In genomic region chr9:75775966-75776691, GRCh38 we compare ENCODE assay signal across 16 cellular contexts.
DNase-seq lines count a peak whose midpoint lies in the region; ATAC-seq and TF ChIP-seq lines count a peak whose summit lies in the region.
"Had no signal": no experiment of that assay in that cellular context is flagged by ENCODE, and none has a peak within 500 bp of the region (broad histone marks: within the 10 kb centered on the region; RNA-seq: fewer than 3 reads in every experiment).

No MANE protein-coding gene starts in this region.

- no peaks in the 10 kb centered on the region for H3K9me3 ChIP-seq in endodermal cell (ENCODE audit: control insufficient read depth, low read length)
- H3K9me3 ChIP-seq: A549, BE2C, HAP-1 had no signal

- H3K36me3 ChIP-seq in endodermal cell (ENCODE audit: control insufficient read depth, insufficient read depth, low read length) = no peaks in the 10 kb centered on the region
- H3K36me3 ChIP-seq: BE2C, HAP-1 had no signal

- intact Hi-C loops in Right ventricle myocardium inferior (cut with DNase I) (no loop called here), Right ventricle myocardium superior (cut with DNase I) (no loop called here)

- H3K36me3 Mint-ChIP-seq in endodermal cell (ENCODE audit: low read depth) = no peaks in the 10 kb centered on the region
- H3K36me3 Mint-ChIP-seq in stimulated activated memory B cell treated with anti-CD40 and anti-IgM and Interleukin-4, amounts not matched to agents 10 μg/mL and 1 μg/mL and 100 μg/mL, for 72 hours = no peaks in the 10 kb centered on the region
- H3K36me3 Mint-ChIP-seq: CD4-positive, alpha-beta memory T cell had no signal

- peaks cover 5% of the 10 kb centered on the region for H3K9me3 Mint-ChIP-seq in endodermal cell
- peaks cover 6% of the 10 kb centered on the region for H3K9me3 Mint-ChIP-seq in stimulated activated memory B cell treated with anti-CD40 and anti-IgM and Interleukin-4, amounts not matched to agents 10 μg/mL and 1 μg/mL and 100 μg/mL, for 72 hours

- no peak overlapping the region for H3K27ac ChIP-seq in endodermal cell (ENCODE audit: low read depth, low read length)
- H3K27ac ChIP-seq: A549, C4-2B had no signal

- H3K4me3 Mint-ChIP-seq in endodermal cell = no peak overlapping the region
- no peak overlapping the region for H3K4me3 Mint-ChIP-seq in stimulated activated memory B cell treated with anti-CD40 and anti-IgM and Interleukin-4, amounts not matched to agents 10 μg/mL and 1 μg/mL and 100 μg/mL, for 72 hours
- H3K4me3 Mint-ChIP-seq: CD4-positive, alpha-beta memory T cell had no signal

- TF ChIP-seq CTCF in endodermal cell (conservative IDR thresholded peaks at IDR 0.05) = no peak

- peaks cover 8% of the 10 kb centered on the region for H3K4me1 Mint-ChIP-seq in endodermal cell
- no peaks in the 10 kb centered on the region for H3K4me1 Mint-ChIP-seq in stimulated activated memory B cell treated with anti-CD40 and anti-IgM and Interleukin-4, amounts not matched to agents 10 μg/mL and 1 μg/mL and 100 μg/mL, for 72 hours
- H3K4me1 Mint-ChIP-seq: CD4-positive, alpha-beta memory T cell had no signal

- H3K27me3 Mint-ChIP-seq in endodermal cell (ENCODE audit: insufficient read depth) = no peaks in the 10 kb centered on the region
- no peaks in the 10 kb centered on the region for H3K27me3 Mint-ChIP-seq in stimulated activated memory B cell treated with anti-CD40 and anti-IgM and Interleukin-4, amounts not matched to agents 10 μg/mL and 1 μg/mL and 100 μg/mL, for 72 hours

- no peaks in the 10 kb centered on the region for H3K4me1 ChIP-seq in endodermal cell (ENCODE audit: control insufficient read depth, insufficient read depth, low read length)
- H3K4me1 ChIP-seq: A549, BE2C, HAP-1 had no signal

- no peak overlapping the region for H3K9ac ChIP-seq in endodermal cell (ENCODE audit: extremely low read depth, low read length, poor library complexity, severe bottlenecking)

- DNase-seq in Right ventricle myocardium inferior (ENCODE audit: missing footprints) (peak; percentile 50), Right ventricle myocardium superior (no peak), HuH-7 (ENCODE audit: low spot score) (peak; percentile 8), endodermal cell (peak; percentile 54), NCI-H524 (lab: John Stamatoyannopoulos, UW) (no peak), mucosa of gallbladder (ENCODE audit: low spot score) (no peak), NCI-H1105 treated with DMSO at 0.1 percent for 48 hours (lab: John Stamatoyannopoulos, UW) (no peak)
- DNase-seq: BE2C; CD4-positive, alpha-beta memory T cell; COR-L47; DMS153; GF-D8 had no signal

- no peak overlapping the region for H3K27ac Mint-ChIP-seq in endodermal cell
- H3K27ac Mint-ChIP-seq in stimulated activated memory B cell treated with anti-CD40 and anti-IgM and Interleukin-4, amounts not matched to agents 10 μg/mL and 1 μg/mL and 100 μg/mL, for 72 hours = no peak overlapping the region
- H3K27ac Mint-ChIP-seq: CD4-positive, alpha-beta memory T cell had no signal

- no peak overlapping the region for H3K4me3 ChIP-seq in endodermal cell (ENCODE audit: low read length)
- H3K4me3 ChIP-seq: A549, HAP-1 had no signal

- no peaks in the 10 kb centered on the region for H3K27me3 ChIP-seq in endodermal cell (ENCODE audit: control insufficient read depth, insufficient read depth, low read length, poor library complexity, severe bottlenecking)
- H3K27me3 ChIP-seq: BE2C had no signal

- ATAC-seq in Right ventricle myocardium inferior = no peak
- no peak for ATAC-seq in Right ventricle myocardium superior (ENCODE audit: poor library complexity)
- ATAC-seq in stimulated activated memory B cell treated with anti-CD40 and anti-IgM and Interleukin-4, amounts not matched to agents 10 μg/mL and 1 μg/mL and 100 μg/mL, for 72 hours = peak; percentile 12
- ATAC-seq: A549 had no signal

- 87% methylated on average over 1 of the region's 1 CpG; no CpG with 5 or more reads in 1 of the 2 experiments for WGBS in endodermal cell (ENCODE audit: insufficient coverage in 1 of 2, insufficient read length in 1 of 2), 2 experiments

Comparison
In these comparisons a context has a peak if more than half of its experiments do, and no peak if none do; other contexts are left out.
1. DNase-seq: peak in Right ventricle myocardium inferior (single experiment), HuH-7 (single experiment) and endodermal cell (single experiment); none in Right ventricle myocardium superior (single experiment), NCI-H524 (0 of 2), mucosa of gallbladder (single experiment) and NCI-H1105 treated with DMSO at 0.1 percent for 48 hours (single experiment).